Comparison of ENCODE assay signal across 9 cellular contexts in genomic region chr11:96254087-96254486, GRCh38.
A peak's percentile ranks its signal among the peaks of the same experiment; 100 is the strongest.
DNase-seq lines count a peak whose midpoint lies in the region; ATAC-seq and TF ChIP-seq lines count a peak whose summit lies in the region.
"Had no signal": no experiment of that assay in that cellular context is flagged by ENCODE, and none has a peak within 500 bp of the region (broad histone marks: within the 10 kb centered on the region; RNA-seq: fewer than 3 reads in every experiment).

No MANE protein-coding gene starts in this region.

- H3K27me3 Mint-ChIP-seq in activated naive CD4-positive, alpha-beta T cell treated with anti-CD3 and anti-CD28 coated beads, Interleukin-2, amount 50 U/mL, for 24 hours = no peaks in the 10 kb centered on the region

- H3K4me1 ChIP-seq in A673 (ENCODE audit: insufficient read depth, low read length, poor library complexity, severe bottlenecking) = peaks cover 61% of the 10 kb centered on the region
- H3K4me1 ChIP-seq in BE2C = peaks cover 11% of the 10 kb centered on the region

- H3K4me3 ChIP-seq in A673 (ENCODE audit: low read depth, low read length, poor library complexity, severe bottlenecking) = peak overlapping the region; percentile 16
- no peak overlapping the region for H3K4me3 ChIP-seq in BE2C (ENCODE audit: low read depth, low read length)

- H3K4me1 Mint-ChIP-seq in activated naive CD4-positive, alpha-beta T cell treated with anti-CD3 and anti-CD28 coated beads, Interleukin-2, amount 50 U/mL, for 24 hours = peaks cover 94% of the 10 kb centered on the region

- H3K27ac ChIP-seq in A673 (ENCODE audit: low read depth, low read length, poor library complexity, severe bottlenecking) = peak overlapping the region; percentile 58
- H3K27ac ChIP-seq: adrenal gland had no signal

- peak overlapping the region; percentile 80 for H3K4me3 Mint-ChIP-seq in activated naive CD4-positive, alpha-beta T cell treated with anti-CD3 and anti-CD28 coated beads, Interleukin-2, amount 50 U/mL, for 24 hours

- POLR2A ChIA-PET in A673 (lab: Charles Lee; ENCODE audit: low non-redundant PET) = interaction anchor here (0.6 kb wide), 1 partner anchor 11 kb away, joined by 4 read pairs; no protein-coding TSS in a partner anchor

- H3K9me3 Mint-ChIP-seq in activated naive CD4-positive, alpha-beta T cell treated with anti-CD3 and anti-CD28 coated beads, Interleukin-2, amount 50 U/mL, for 24 hours = no peaks in the 10 kb centered on the region

- CTCF ChIA-PET in A673 (lab: Charles Lee) = no interaction called here

- intact Hi-C loops in A673 (cut with micrococcal nuclease; ENCODE audit: unreplicated experiment) = no loop called here

- no TSS peak for BruUV-seq in A673 (replicated peaks; lab: Mats Ljungman, UMichigan)

- TF ChIP-seq CTCF in A673 (conservative IDR thresholded peaks at IDR 0.05; ENCODE audit: low read depth, low read length) (no peak), BE2C (IDR thresholded peaks at IDR 0.05; ENCODE audit: low read depth, low read length) (no peak)

- H3K9me3 ChIP-seq in A673 (ENCODE audit: low read depth, low read length, poor library complexity, severe bottlenecking) (no peaks in the 10 kb centered on the region), BE2C (no peaks in the 10 kb centered on the region)
- H3K9me3 ChIP-seq: adrenal gland had no signal

- H3K27ac Mint-ChIP-seq in activated naive CD4-positive, alpha-beta T cell treated with anti-CD3 and anti-CD28 coated beads, Interleukin-2, amount 50 U/mL, for 24 hours = peak overlapping the region; percentile 96

- H3K27me3 ChIP-seq in A673 (replicated peaks; ENCODE audit: insufficient read depth, low read depth, low read length, poor library complexity) (no peaks in the 10 kb centered on the region), BE2C (no peaks in the 10 kb centered on the region)
- H3K27me3 ChIP-seq: adrenal gland had no signal

- DNase-seq in A673 (ENCODE audit: low spot score) (peak; percentile 60), lung microvascular endothelial cell (ENCODE audit: low read depth in 2 of 2) (peak; percentile 93 to 94), BE2C (no peak), glomerular visceral epithelial cell (ENCODE audit: extremely low spot score) (no peak), NCI-H146 treated with DMSO at 0.1 percent for 48 hours (lab: John Stamatoyannopoulos, UW; ENCODE audit: unreplicated experiment) (no peak)

- peaks cover 22% of the 10 kb centered on the region for H3K36me3 Mint-ChIP-seq in activated naive CD4-positive, alpha-beta T cell treated with anti-CD3 and anti-CD28 coated beads, Interleukin-2, amount 50 U/mL, for 24 hours

- ATAC-seq in GM19025 (IDR thresholded peaks at IDR 0.05; ENCODE audit: low read depth, unreplicated experiment) (peak; percentile 56), HG03196 (IDR thresholded peaks at IDR 0.05; ENCODE audit: unreplicated experiment) (peak; percentile 60)

- H3K36me3 ChIP-seq in A673 (ENCODE audit: insufficient read depth, low read length, poor library complexity, severe bottlenecking) (no peaks in the 10 kb centered on the region), BE2C (peaks cover 3% of the 10 kb centered on the region; the same call in 1 of the 2 replicates)
- H3K36me3 ChIP-seq: adrenal gland had no signal

Comparison
In these comparisons a context has a peak if more than half of its experiments do, and no peak if none do; other contexts are left out.
1. DNase-seq: peak in A673 (single experiment) and lung microvascular endothelial cell (2 of 2); none in BE2C (single experiment), glomerular visceral epithelial cell (single experiment) and NCI-H146 treated with DMSO at 0.1 percent for 48 hours (single experiment).